In the genomic region with DNA sequence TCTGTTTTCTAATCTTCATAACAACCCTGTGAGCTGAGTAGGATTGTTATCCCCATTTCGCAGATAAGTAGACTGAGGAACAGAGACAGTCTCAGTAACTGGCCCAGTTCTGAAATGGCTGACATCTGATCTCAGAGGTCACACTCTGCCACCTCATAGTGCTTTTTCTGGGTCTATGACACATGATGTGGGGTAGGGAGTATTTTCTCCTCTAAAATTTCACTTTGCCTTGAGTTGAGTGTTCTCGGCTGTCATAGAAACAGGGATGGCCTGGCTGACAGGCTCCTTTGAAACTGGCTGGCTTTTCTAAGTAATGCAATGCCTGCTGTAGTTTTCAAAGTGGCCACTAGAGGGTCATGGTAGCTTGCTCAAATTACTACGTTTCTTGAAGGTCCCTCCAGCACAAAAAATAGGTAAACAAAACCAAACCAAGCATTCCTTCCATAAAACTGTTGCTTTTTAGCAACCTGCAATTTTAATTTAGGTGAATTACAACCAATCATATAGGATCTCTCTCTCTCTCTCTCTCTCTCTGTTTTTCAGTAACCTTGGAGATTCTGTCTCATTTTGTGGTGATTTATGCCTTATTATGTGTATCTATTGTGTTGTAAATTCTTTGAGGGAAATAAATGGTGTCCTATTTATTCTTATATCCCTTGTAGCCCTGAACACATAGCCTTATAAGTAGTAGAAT, we compare ENCODE assay signal across 7 cellular contexts.
DNase-seq lines count a peak whose midpoint lies in the region; ATAC-seq, FAIRE-seq and TF ChIP-seq lines count a peak whose summit lies in the region.

No MANE protein-coding gene starts in this region.

- H3K9me3 ChIP-seq in GM12878 (replicated peaks; ENCODE audit: control insufficient read depth, insufficient read depth, low read length) = no peaks in the 10 kb centered on the region
- H3K9me3 ChIP-seq in iPS DF 6.9 (ENCODE audit: control insufficient read depth, insufficient read depth, low read length) = no peaks in the 10 kb centered on the region

- H3K27me3 ChIP-seq in GM12878 (replicated peaks in 1 of 2; ENCODE audit: control insufficient read depth in 2 of 2, insufficient read depth in 2 of 2, low read length in 1 of 2) (no peaks in the 10 kb centered on the region), iPS DF 6.9 (ENCODE audit: control insufficient read depth, insufficient read depth, low read length) (no peaks in the 10 kb centered on the region)

- ATAC-seq in GM12878 = peak; percentile 94

- no peak overlapping the region for H3K9ac ChIP-seq in GM12878 (ENCODE audit: control insufficient read depth, insufficient read depth, low read length)

- H3K4me2 ChIP-seq in GM12878 (ENCODE audit: control insufficient read depth, insufficient read depth) = no peak overlapping the region

- no TSS peak for BruUV-seq in GM12878 (replicated peaks; lab: Mats Ljungman, UMichigan)

- RAD21 ChIA-PET in GM12878 (lab: Charles Lee; ENCODE audit: unreplicated experiment) = interaction anchor here (0.8 to 5.9 kb wide), 14 partner anchors 12 to 239 kb away, joined by 3 to 119 read pairs (median 4); no protein-coding TSS in a partner anchor

- no peak overlapping the region for H3K27ac ChIP-seq in GM12878 (ENCODE audit: control insufficient read depth, insufficient read depth)
- no peak overlapping the region for H3K27ac ChIP-seq in iPS DF 6.9 (ENCODE audit: low read length)

- no peak for TF ChIP-seq EP300 in GM12878 (IDR thresholded peaks at IDR 0.05; ENCODE audit: borderline replicate concordance in 1 of 2, control insufficient read depth in 1 of 2, low read depth in 2 of 2, low read length in 2 of 2)

- SMC1A ChIA-PET in GM12878 (lab: Charles Lee; ENCODE audit: uncharacterized antibody, unreplicated experiment) = interaction anchor here (0.6 to 6.0 kb wide), 26 partner anchors 12 to 400 kb away, joined by 3 to 151 read pairs (median 4); no protein-coding TSS in a partner anchor

- intact Hi-C loops in GM12878 (cut with micrococcal nuclease; ENCODE audit: unreplicated experiment) = loop anchor here (1.0 to 5.0 kb wide), 4 partner anchors 23 to 551 kb away; no protein-coding TSS in a partner anchor

- POLR2A ChIA-PET in HEK293T (lab: Yijun Ruan, JAX) (no interaction called here), GM12878 (lab: Charles Lee) (interaction anchor here (0.6 kb wide), 1 partner anchor 8 kb away, joined by 3 read pairs; no protein-coding TSS in a partner anchor)

- H3K79me2 ChIP-seq in GM12878 (ENCODE audit: control insufficient read depth, insufficient read depth, low read length) = no peaks in the 10 kb centered on the region

- H3K4me3 ChIP-seq in GM12875 (ENCODE audit: low read depth, low read length) (no peak overlapping the region), GM12878 (no peak overlapping the region), iPS DF 6.9 (ENCODE audit: low read length) (no peak overlapping the region)

- TF ChIP-seq RAD21 in GM12878 (IDR thresholded peaks at IDR 0.05; ENCODE audit: insufficient read depth, low read depth, low read length) = peak; percentile 89

- H3K36me3 ChIP-seq in GM12878 (ENCODE audit: control insufficient read depth in 2 of 2, insufficient read depth in 2 of 2, low read length in 1 of 2) = no peaks in the 10 kb centered on the region
- no peaks in the 10 kb centered on the region for H3K36me3 ChIP-seq in iPS DF 6.9 (ENCODE audit: control insufficient read depth, insufficient read depth, low read length)

- DNase-seq in HEK293T (ENCODE audit: extremely low spot score) (peak; percentile 60), NCI-H1092 treated with DMSO at 0.1 percent for 48 hours (lab: John Stamatoyannopoulos, UW) (peak; percentile 52), T-helper 9 cell (peak; percentile 25), GM12878 (ENCODE audit: low read depth, low spot score) (peak; percentile 33), iPS DF 6.9 (ENCODE audit: low read depth, low spot score) (peak; percentile 50)
- DNase-seq in stimulated activated CD4-positive, alpha-beta T cell treated with anti-CD3 and anti-CD28 coated beads, Interleukin-15, amount 100 ng/mL, for 48 hours (ENCODE audit: low read depth in 2 of 2) = peak; percentile 21 to 55

- TF ChIP-seq CTCF in GM12875 (IDR thresholded peaks at IDR 0.05; ENCODE audit: borderline replicate concordance, insufficient read depth, low read depth, low read length) = peak; percentile 88
- TF ChIP-seq CTCF in GM12878 (IDR thresholded peaks at IDR 0.05 in 2 of 3, conservative IDR thresholded peaks at IDR 0.05 in 1 of 3; ENCODE audit: control insufficient read depth in 2 of 3, extremely low read depth in 1 of 3, insufficient read depth in 1 of 3, low read depth in 3 of 3, low read length in 3 of 3) = peak; percentile 87 to 91 (median 90)

- peak overlapping the region; percentile 38; the same call in 1 of the 2 replicates for H2AFZ ChIP-seq in GM12878 (ENCODE audit: control insufficient read depth, low read depth, low read length)

- no peaks in the 10 kb centered on the region for H3K4me1 ChIP-seq in GM12878 (ENCODE audit: control insufficient read depth, insufficient read depth, low read length)
- no peaks in the 10 kb centered on the region for H3K4me1 ChIP-seq in iPS DF 6.9 (ENCODE audit: control insufficient read depth, insufficient read depth, low read length)

- in situ Hi-C loops in GM12878 (cut with MboI) = loop anchor here (10.0 kb wide), 1 partner anchor 233 kb away; no protein-coding TSS in a partner anchor

- H4K20me1 ChIP-seq in GM12878 (ENCODE audit: control insufficient read depth, insufficient read depth) = no peaks in the 10 kb centered on the region

- TF ChIP-seq POLR2A in GM12878 (IDR thresholded peaks at IDR 0.05; ENCODE audit: low read depth, low read length) = no peak

- CTCF ChIA-PET in HEK293T (lab: Yijun Ruan, JAX) = interaction anchor here (0.7 to 1.4 kb wide), 6 partner anchors 14 to 239 kb away, joined by 3 to 4 read pairs (median 4); no protein-coding TSS in a partner anchor
- CTCF ChIA-PET in GM12878 (lab: Yijun Ruan, JAX) = interaction anchor here (0.7 to 9.2 kb wide), 39 partner anchors 9 to 520 kb away, joined by 3 to 191 read pairs (median 4); no protein-coding TSS in a partner anchor

- WGBS in GM12878 (ENCODE audit: insufficient coverage, insufficient replicate concordance, low lambda C conversion rate, missing lambda C conversion rate) = 21% methylated on average over 3 of the region's 3 CpGs
- WGBS in iPS DF 6.9 (ENCODE audit: insufficient coverage, insufficient read length) = no CpG with 5 or more reads among the region's 3 CpGs

- FAIRE-seq in GM12878 (lab: Jason Lieb, UNC) = peak; percentile 92

TF ChIP-seq in HEK293T, 16 proteins besides CTCF, POLR2A, EP300 and RAD21:
- no peak for TF ChIP-seq BHLHE40 (IDR thresholded peaks at IDR 0.05; ENCODE audit: borderline replicate concordance)
- TF ChIP-seq, protein P1, sequence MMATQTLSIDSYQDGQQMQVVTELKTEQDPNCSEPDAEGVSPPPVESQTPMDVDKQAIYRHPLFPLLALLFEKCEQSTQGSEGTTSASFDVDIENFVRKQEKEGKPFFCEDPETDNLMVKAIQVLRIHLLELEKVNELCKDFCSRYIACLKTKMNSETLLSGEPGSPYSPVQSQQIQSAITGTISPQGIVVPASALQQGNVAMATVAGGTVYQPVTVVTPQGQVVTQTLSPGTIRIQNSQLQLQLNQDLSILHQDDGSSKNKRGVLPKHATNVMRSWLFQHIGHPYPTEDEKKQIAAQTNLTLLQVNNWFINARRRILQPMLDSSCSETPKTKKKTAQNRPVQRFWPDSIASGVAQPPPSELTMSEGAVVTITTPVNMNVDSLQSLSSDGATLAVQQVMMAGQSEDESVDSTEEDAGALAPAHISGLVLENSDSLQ (IDR thresholded peaks at IDR 0.05) = peak; percentile 82

TF ChIP-seq in GM12878, 131 proteins besides CTCF, POLR2A, EP300 and RAD21:
- TF ChIP-seq LARP7 (IDR thresholded peaks at IDR 0.05) (0 out of 2 replicates have a peak, but pooled peaks have one; percentile 15), ZBED1 (IDR thresholded peaks at IDR 0.05; ENCODE audit: borderline replicate concordance) (no peak), SMC3 (IDR thresholded peaks at IDR 0.05; ENCODE audit: borderline replicate concordance, low read length) (peak; percentile 91), YY1 (IDR thresholded peaks at IDR 0.05; ENCODE audit: low read depth, low read length) (0 out of 2 replicates have a peak, but pooled peaks have one; percentile 37), PAX8 (IDR thresholded peaks at IDR 0.05) (no peak), SPI1 (IDR thresholded peaks at IDR 0.05; ENCODE audit: borderline replicate concordance, insufficient read depth, low read depth, low read length) (no peak), BMI1 (IDR thresholded peaks at IDR 0.05; ENCODE audit: borderline replicate concordance) (peak; percentile 18; the same call in 1 of the 2 replicates)
